ENCODE assay signal across 8 cellular contexts in genomic region chr1:77605246-77606026, GRCh38.
DNase-seq lines count a peak whose midpoint lies in the region; ATAC-seq and TF ChIP-seq lines count a peak whose summit lies in the region.

No MANE protein-coding gene starts in this region.

- TF ChIP-seq POLR2A in body of pancreas (IDR thresholded peaks at IDR 0.05) = no peak

- ATAC-seq in body of pancreas = no peak
- no peak for ATAC-seq in GM18867 (IDR thresholded peaks at IDR 0.05; ENCODE audit: unreplicated experiment)
- no peak for ATAC-seq in GM21619 (IDR thresholded peaks at IDR 0.05; ENCODE audit: unreplicated experiment)

- peaks cover 19% of the 10 kb centered on the region for H3K4me1 ChIP-seq in body of pancreas

- no peaks in the 10 kb centered on the region for H3K27me3 ChIP-seq in AG04450 (ENCODE audit: control insufficient read depth, insufficient read depth, low read length)
- no peaks in the 10 kb centered on the region for H3K27me3 ChIP-seq in body of pancreas

- TF ChIP-seq CTCF in AG04450 (IDR thresholded peaks at IDR 0.05; ENCODE audit: low read depth, low read length) = no peak
- no peak for TF ChIP-seq CTCF in body of pancreas (IDR thresholded peaks at IDR 0.05)

- H3K9me3 ChIP-seq in AG04450 (ENCODE audit: control insufficient read depth, insufficient read depth, low read length) (no peaks in the 10 kb centered on the region), body of pancreas (no peaks in the 10 kb centered on the region)

- H3K36me3 ChIP-seq in body of pancreas (replicated peaks in 1 of 2; ENCODE audit: insufficient read depth in 1 of 2, low read depth in 2 of 2) = no peaks in the 10 kb centered on the region

- POLR2A ChIA-PET in AG04450 (lab: Yijun Ruan, JAX) = no interaction called here

- no peak overlapping the region for H3K27ac ChIP-seq in AG04450 (ENCODE audit: low read depth, low read length)
- no peak overlapping the region for H3K27ac ChIP-seq in body of pancreas

- CTCF ChIA-PET in AG04450 (lab: Charles Lee) = no interaction called here

- H3K4me3 ChIP-seq in AG04450 (ENCODE audit: low read depth, low read length) = no peak overlapping the region
- no peak overlapping the region for H3K4me3 ChIP-seq in body of pancreas

- DNase-seq in AG04450 (ENCODE audit: low read depth, low spot score) = peak; percentile 6
- peak; percentile 22 for DNase-seq in LoVo (ENCODE audit: low spot score)
- peak; percentile 26 to 55 (median 50) for DNase-seq in body of pancreas
- peak; percentile 52 for DNase-seq in kidney tubule cell (ENCODE audit: low spot score)
- no peak for DNase-seq in NCI-H524 (lab: John Stamatoyannopoulos, UW)
- DNase-seq in T-helper 9 cell = no peak

- WGBS in body of pancreas, 2 donors = 72 to 73% methylated on average over 5 of the region's 5 CpGs

- intact Hi-C loops in body of pancreas (cut with DNase I) = no loop called here

Comparison
In these comparisons a context has a peak if more than half of its experiments do, and no peak if none do; other contexts are left out.
1. DNase-seq: peak in AG04450 (single experiment), LoVo (single experiment), body of pancreas (4 of 4) and kidney tubule cell (single experiment); none in NCI-H524 (0 of 2) and T-helper 9 cell (single experiment).